In genomic region chr10:93422121-93422520, GRCh38 we compare ENCODE assay signal across 16 cellular contexts.
DNase-seq lines count a peak whose midpoint lies in the region; ATAC-seq and TF ChIP-seq lines count a peak whose summit lies in the region.
"Had no signal": no experiment of that assay in that cellular context is flagged by ENCODE, and none has a peak within 500 bp of the region (broad histone marks: within the 10 kb centered on the region; RNA-seq: fewer than 3 reads in every experiment).

No MANE protein-coding gene starts in this region.

- no peaks in the 10 kb centered on the region for H3K9me3 Mint-ChIP-seq in activated T-helper 1 cell treated with anti-CD3 and anti-CD28 coated beads, Interleukin-12 subunit alpha, Interleukin-12 subunit beta, Interleukin-2, Interleukin-4 antibody, amounts not matched to agents 30 ng/mL and 10 ng/mL and 1 ng/mL, durations not matched to agents 14 hours and 24 hours and 36 hours
- H3K9me3 Mint-ChIP-seq: T-cell had no signal

- H3K4me1 Mint-ChIP-seq in activated T-helper 1 cell treated with anti-CD3 and anti-CD28 coated beads, Interleukin-12 subunit alpha, Interleukin-12 subunit beta, Interleukin-2, Interleukin-4 antibody, amounts not matched to agents 30 ng/mL and 10 ng/mL and 1 ng/mL, durations not matched to agents 14 hours and 24 hours and 36 hours (ENCODE audit: low read depth) = no peaks in the 10 kb centered on the region

- no peak overlapping the region for H3K9ac ChIP-seq in colonic mucosa (ENCODE audit: low read depth in 2 of 2, low read length in 2 of 2)
- peak overlapping the region in 1 of 3 donors; percentile 8 for H3K9ac ChIP-seq in skeletal muscle tissue (ENCODE audit: low read depth in 1 of 3, low read length in 3 of 3)

- intact Hi-C loops in colonic mucosa (cut with DNase I) = loop anchor here (5.0 kb wide), 1 partner anchor 40 kb away; no protein-coding TSS in a partner anchor
- intact Hi-C loops in right lobe of liver (cut with DNase I) = no loop called here
- intact Hi-C loops in activated T-helper 1 cell treated with anti-CD3 and anti-CD28 coated beads, Interleukin-12 subunit alpha, Interleukin-12 subunit beta, Interleukin-2, Interleukin-4 antibody, amounts not matched to agents 30 ng/mL and 10 ng/mL and 1 ng/mL, durations not matched to agents 14 hours and 24 hours and 36 hours (cut with micrococcal nuclease) = no loop called here

- no peak overlapping the region for H3K27ac Mint-ChIP-seq in activated T-helper 1 cell treated with anti-CD3 and anti-CD28 coated beads, Interleukin-12 subunit alpha, Interleukin-12 subunit beta, Interleukin-2, Interleukin-4 antibody, amounts not matched to agents 30 ng/mL and 10 ng/mL and 1 ng/mL, durations not matched to agents 14 hours and 24 hours and 36 hours
- H3K27ac Mint-ChIP-seq: B cell, T-cell had no signal

- H3K4me1 ChIP-seq in HEK293 (ENCODE audit: control insufficient read depth, insufficient read depth, low read length) (0 out of 2 replicates have a peak, but pooled peaks cover 3% of the 10 kb centered on the region), colonic mucosa (peaks cover 8% of the 10 kb centered on the region), right lobe of liver (no peaks in the 10 kb centered on the region), skeletal muscle tissue (ENCODE audit: control insufficient read depth in 3 of 3, insufficient read depth in 3 of 3, low read length in 3 of 3) (peaks cover 19 to 42% (median 27%) of the 10 kb centered on the region in 3 donors)

- H3K36me3 Mint-ChIP-seq in activated T-helper 1 cell treated with anti-CD3 and anti-CD28 coated beads, Interleukin-12 subunit alpha, Interleukin-12 subunit beta, Interleukin-2, Interleukin-4 antibody, amounts not matched to agents 30 ng/mL and 10 ng/mL and 1 ng/mL, durations not matched to agents 14 hours and 24 hours and 36 hours (ENCODE audit: low read depth) = no peaks in the 10 kb centered on the region
- H3K36me3 Mint-ChIP-seq: T-cell had no signal

- no peaks in the 10 kb centered on the region for H3K27me3 Mint-ChIP-seq in activated T-helper 1 cell treated with anti-CD3 and anti-CD28 coated beads, Interleukin-12 subunit alpha, Interleukin-12 subunit beta, Interleukin-2, Interleukin-4 antibody, amounts not matched to agents 30 ng/mL and 10 ng/mL and 1 ng/mL, durations not matched to agents 14 hours and 24 hours and 36 hours (ENCODE audit: insufficient read depth)
- H3K27me3 Mint-ChIP-seq: T-cell had no signal

- no peak for TF ChIP-seq CTCF in HEK293 (tag by site-specific recombination; IDR thresholded peaks at IDR 0.05)
- no peak for TF ChIP-seq CTCF in colonic mucosa (IDR thresholded peaks at IDR 0.05)
- no peak for TF ChIP-seq CTCF in right lobe of liver (IDR thresholded peaks at IDR 0.05)

- no peaks in the 10 kb centered on the region for H3K36me3 ChIP-seq in HEK293 (ENCODE audit: control insufficient read depth in 2 of 2, insufficient read depth in 1 of 2, low read length in 2 of 2)
- no peaks in the 10 kb centered on the region for H3K36me3 ChIP-seq in colonic mucosa
- no peaks in the 10 kb centered on the region for H3K36me3 ChIP-seq in right lobe of liver
- H3K36me3 ChIP-seq in skeletal muscle tissue (ENCODE audit: control insufficient read depth in 3 of 3, insufficient read depth in 3 of 3, low read length in 3 of 3) = peaks cover 0 to 3% (median 0%) of the 10 kb centered on the region in 3 donors

- H3K27me3 ChIP-seq in colonic mucosa (no peaks in the 10 kb centered on the region), right lobe of liver (no peaks in the 10 kb centered on the region), skeletal muscle tissue (ENCODE audit: control insufficient read depth in 3 of 3, insufficient read depth in 3 of 3, low read length in 3 of 3) (no peaks in the 10 kb centered on the region)
- H3K27me3 ChIP-seq: left lung had no signal

- no peaks in the 10 kb centered on the region for H3K9me3 ChIP-seq in HEK293 (ENCODE audit: control insufficient read depth, insufficient read depth, low read depth, low read length)
- H3K9me3 ChIP-seq in colonic mucosa = no peaks in the 10 kb centered on the region
- no peaks in the 10 kb centered on the region for H3K9me3 ChIP-seq in right lobe of liver
- no peaks in the 10 kb centered on the region for H3K9me3 ChIP-seq in skeletal muscle tissue (ENCODE audit: control insufficient read depth in 3 of 3, low read length in 3 of 3)
- H3K9me3 ChIP-seq: left lung had no signal

- H3K27ac ChIP-seq in HEK293 (ENCODE audit: extremely low read depth, low read depth, low read length) (no peak overlapping the region), colonic mucosa (peak overlapping the region; percentile 25), right lobe of liver (peak overlapping the region in 1 of 3 donors; percentile 28), skeletal muscle tissue (ENCODE audit: low read depth, low read length) (peak overlapping the region; percentile 4)

- WGBS in right lobe of liver (ENCODE audit: insufficient coverage, low coverage, low lambda C conversion rate, missing lambda C conversion rate) = 63% methylated on average over 4 of the region's 4 CpGs

- no peak overlapping the region for H3K4me3 Mint-ChIP-seq in activated T-helper 1 cell treated with anti-CD3 and anti-CD28 coated beads, Interleukin-12 subunit alpha, Interleukin-12 subunit beta, Interleukin-2, Interleukin-4 antibody, amounts not matched to agents 30 ng/mL and 10 ng/mL and 1 ng/mL, durations not matched to agents 14 hours and 24 hours and 36 hours
- H3K4me3 Mint-ChIP-seq: B cell, T-cell had no signal

- TF ChIP-seq POLR2A in right lobe of liver (IDR thresholded peaks at IDR 0.05) = no peak

- POLR2A ChIA-PET in HEK293 (lab: Yijun Ruan, JAX) (no interaction called here), HEK293T (lab: Yijun Ruan, JAX) (no interaction called here)

- H3K4me3 ChIP-seq in HEK293 (ENCODE audit: low read depth, low read length) (no peak overlapping the region), colonic mucosa (no peak overlapping the region), right lobe of liver (no peak overlapping the region), skeletal muscle tissue (ENCODE audit: low read length in 3 of 3) (no peak overlapping the region)
- H3K4me3 ChIP-seq: left lung had no signal

- ATAC-seq in right lobe of liver = peak; percentile 27 to 59 (median 46)
- ATAC-seq in GM19023 (IDR thresholded peaks at IDR 0.05; ENCODE audit: unreplicated experiment) = no peak
- ATAC-seq: left lung, PC-3, T-cell had no signal

- DNase-seq in colonic mucosa (no peak), right lobe of liver (no peak), amniotic stem cell (lab: John Stamatoyannopoulos, UW) (no peak), HEK293T (ENCODE audit: extremely low spot score) (no peak)
- no peak for DNase-seq in activated T-helper 1 cell treated with anti-CD3 and anti-CD28 coated beads, Interleukin-12 subunit alpha, Interleukin-12 subunit beta, Interleukin-2, Interleukin-4 antibody, amounts not matched to agents 30 ng/mL and 10 ng/mL and 1 ng/mL, durations not matched to agents 14 hours and 24 hours and 36 hours (ENCODE audit: low spot score)
- DNase-seq: activated CD4-positive, CD25-positive, alpha-beta regulatory T cell; DND-41; KBM-7; left lung; NCI-H146; PC-3; T-cell had no signal

- CTCF ChIA-PET in HEK293 (lab: Yijun Ruan, JAX) (interaction anchor here (0.6 to 2.3 kb wide), 3 partner anchors 46 to 133 kb away, joined by 3 to 13 read pairs (median 4); no protein-coding TSS in a partner anchor), HEK293T (lab: Yijun Ruan, JAX) (no interaction called here)

TF ChIP-seq in HEK293, 187 proteins besides CTCF, POLR2A, EP300 and RAD21:
- TF ChIP-seq ZNF658 (tag by site-specific recombination; IDR thresholded peaks at IDR 0.05) (no peak), ZNF169 (tag by site-specific recombination; IDR thresholded peaks at IDR 0.05) (no peak), ZNF677 (tag by site-specific recombination; IDR thresholded peaks at IDR 0.05) (no peak), ZIC2 (tag by site-specific recombination; IDR thresholded peaks at IDR 0.05) (peak; percentile 37; the same call in 1 of the 2 replicates), ZNF112 (tag by site-specific recombination; IDR thresholded peaks at IDR 0.05) (no peak), ZNF335 (tag by site-specific recombination; conservative IDR thresholded peaks at IDR 0.05) (no peak), ZNF785 (tag by site-specific recombination; IDR thresholded peaks at IDR 0.05) (no peak)

TF ChIP-seq in HEK293T, 16 proteins besides CTCF, POLR2A, EP300 and RAD21:
- no peak for TF ChIP-seq CTBP1 (IDR thresholded peaks at IDR 0.05; ENCODE audit: borderline replicate concordance)
- no peak for TF ChIP-seq TARDBP (IDR thresholded peaks at IDR 0.05)
- TF ChIP-seq SUZ12 (IDR thresholded peaks at IDR 0.05) = no peak
- TF ChIP-seq FOXM1 (IDR thresholded peaks at IDR 0.05; ENCODE audit: borderline replicate concordance) = no peak
- TF ChIP-seq PKNOX1 (IDR thresholded peaks at IDR 0.05) = no peak
- no peak for TF ChIP-seq L3MBTL2 (conservative IDR thresholded peaks at IDR 0.05)
- TF ChIP-seq ARNT (IDR thresholded peaks at IDR 0.05) = no peak
